In the genomic region with DNA sequence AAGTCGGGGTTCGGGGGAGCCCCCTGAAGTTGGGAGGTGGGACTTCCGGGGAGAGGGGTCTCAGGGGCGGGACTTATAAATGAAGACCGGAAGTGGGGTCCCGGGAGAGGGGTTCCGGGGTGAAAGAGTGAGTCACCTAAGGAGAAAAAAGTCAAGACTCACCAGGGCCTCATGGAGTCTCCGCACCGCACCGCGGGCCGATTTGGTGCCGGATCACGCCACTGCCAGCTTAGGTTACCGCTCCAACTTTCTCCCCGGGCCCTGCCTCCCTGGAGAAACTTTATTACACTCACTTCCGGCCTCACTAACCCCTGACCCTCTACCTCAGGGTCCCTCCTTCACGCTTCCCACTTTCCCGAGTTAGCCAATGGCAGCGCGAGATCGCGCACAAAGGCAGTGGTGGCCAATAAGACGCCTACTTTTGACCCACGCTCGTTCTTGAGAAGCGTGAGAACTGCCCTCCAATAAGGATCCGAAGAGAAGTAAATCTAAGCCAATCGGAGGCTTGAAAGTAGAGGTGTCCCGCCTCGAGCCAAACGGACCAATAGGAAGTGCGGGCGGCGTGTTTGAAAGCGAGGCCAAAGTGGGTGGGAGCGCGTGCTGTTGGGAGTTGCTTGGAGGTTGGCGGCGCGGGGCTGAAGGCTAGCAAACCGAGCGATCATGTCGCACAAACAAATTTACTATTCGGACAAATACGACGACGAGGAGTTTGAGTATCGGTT, we compare ENCODE assay signal across 8 cellular contexts. TPM values are rescaled to one million over a fixed set of nuclear protein-coding genes. Genes with fewer than 3 reads are reported as not detected.
DNase-seq lines count a peak whose midpoint lies in the region; ATAC-seq and TF ChIP-seq lines count a peak whose summit lies in the region.

A gene (plus strand): TSS at position 596 of the 722 bp plus-strand sequence. CDS start 65 bp downstream, at position 661.

- H3K27ac ChIP-seq in left ventricle myocardium inferior (replicated peaks) = peak within 1 kb of the TSS; percentile 97

- H3K4me1 Mint-ChIP-seq in T-cell (peaks cover 17 to 35% (median 18%) of the 10 kb centered on the region in 3 donors), progenitor cell of endocrine pancreas (ENCODE audit: low read depth) (peaks cover 31% of the 10 kb centered on the region)

- peak within 1 kb of the TSS; percentile 82 for H3K4me3 ChIP-seq in left ventricle myocardium inferior

- POLR2A ChIA-PET in T-cell (lab: Charles Lee) = interaction anchor here (0.5 to 1.6 kb wide), 8 partner anchors 19 to 1102 kb away, joined by 3 to 22 read pairs (median 6); a partner anchor contains a TSS

- no peaks in the 10 kb centered on the region for H3K9me3 Mint-ChIP-seq in T-cell
- H3K9me3 Mint-ChIP-seq in progenitor cell of endocrine pancreas (ENCODE audit: low read depth) = no peaks in the 10 kb centered on the region

- ATAC-seq in HG02870 (IDR thresholded peaks at IDR 0.05; ENCODE audit: unreplicated experiment) = peak; percentile 71
- ATAC-seq in T-cell (replicated peaks in 1 of 4) = peak; percentile 85 to 90 (median 88)

- no peak within 1 kb of the TSS for H3K4me3 Mint-ChIP-seq in T-cell
- no peak within 1 kb of the TSS for H3K4me3 Mint-ChIP-seq in progenitor cell of endocrine pancreas (ENCODE audit: low read depth)

- no peaks in the 10 kb centered on the region for H3K27me3 Mint-ChIP-seq in T-cell
- no peaks in the 10 kb centered on the region for H3K27me3 Mint-ChIP-seq in progenitor cell of endocrine pancreas

- H3K36me3 ChIP-seq in left ventricle myocardium inferior = peaks cover 7% of the 10 kb centered on the region

- TF ChIP-seq CTCF in left ventricle myocardium inferior (IDR thresholded peaks at IDR 0.05; ENCODE audit: borderline replicate concordance) = no peak
- TF ChIP-seq CTCF in progenitor cell of endocrine pancreas (IDR thresholded peaks at IDR 0.05; ENCODE audit: unreplicated experiment) = no peak

- peaks cover 64% of the 10 kb centered on the region for H3K4me1 ChIP-seq in left ventricle myocardium inferior

- no peaks in the 10 kb centered on the region for H3K9me3 ChIP-seq in left ventricle myocardium inferior (replicated peaks)

- H3K27ac Mint-ChIP-seq in T-cell (no peak within 1 kb of the TSS), progenitor cell of endocrine pancreas (no peak within 1 kb of the TSS)

- intact Hi-C loops in left ventricle myocardium inferior (cut with micrococcal nuclease) = no loop called here

- H3K36me3 Mint-ChIP-seq in T-cell (peaks cover 10% of the 10 kb centered on the region), progenitor cell of endocrine pancreas (ENCODE audit: insufficient read depth) (peaks cover 4% of the 10 kb centered on the region)

- peak; percentile 100 for DNase-seq in NCI-H146 (lab: John Stamatoyannopoulos, UW)
- DNase-seq in T-cell = peak; percentile 92 to 99 (median 96)
- peak; percentile 90 to 100 (median 98) for DNase-seq in amygdala (lab: John Stamatoyannopoulos, UW)
- peak; percentile 94 for DNase-seq in left ventricle myocardium inferior
- peak; percentile 90 for DNase-seq in progenitor cell of endocrine pancreas (ENCODE audit: low spot score, unreplicated experiment)
- peak; percentile 98 for DNase-seq in ureter (ENCODE audit: low spot score)

- H3K27me3 ChIP-seq in left ventricle myocardium inferior (ENCODE audit: low read depth) = no peaks in the 10 kb centered on the region

- CTCF ChIA-PET in T-cell (lab: Charles Lee) = interaction anchor here in 1 of 2 donors (0.5 to 2.7 kb wide), 7 partner anchors 13 to 299 kb away, joined by 3 to 13 read pairs (median 3); a partner anchor contains a TSS

- TF ChIP-seq POLR2A in GM15510 (IDR thresholded peaks at IDR 0.05; ENCODE audit: borderline replicate concordance, extremely low read depth, insufficient read length) = peak; percentile 4

RNA-seq across cellular contexts. Expression of the gene that starts here (rescaled TPM):
- total RNA-seq in T-cell = 10 to 100 TPM in 4 of 5 donors, 1 to 10 TPM in 1; 7.9 to 11.8 (median 10.3) TPM
- total RNA-seq in left ventricle myocardium inferior = 17.8 TPM
- 78.7 and 85.8 TPM in 2 replicates for total RNA-seq in progenitor cell of endocrine pancreas
- total RNA-seq in ureter = 24.8 TPM

Comparison
In these comparisons a context has a peak if more than half of its experiments do, and no peak if none do; other contexts are left out.
1. Peak in every context shown above with its lines: DNase-seq, ATAC-seq, H3K4me3 ChIP-seq and H3K27ac ChIP-seq.